13 cellular contexts compared by ENCODE assay signal in genomic region chr1:21381354-21381753, GRCh38.
"Had no signal": no experiment of that assay in that cellular context is flagged by ENCODE, and none has a peak within 500 bp of the region (broad histone marks: within the 10 kb centered on the region; RNA-seq: fewer than 3 reads in every experiment).

No MANE protein-coding gene starts in this region.

- H3K4me3 ChIP-seq: ascending aorta, breast epithelium, gastroesophageal sphincter, psoas muscle had no signal

- H3K36me3 ChIP-seq: ascending aorta, breast epithelium, gastroesophageal sphincter had no signal

- H3K4me1 ChIP-seq: ascending aorta, breast epithelium, gastroesophageal sphincter, psoas muscle had no signal

- H3K27ac ChIP-seq: ascending aorta, breast epithelium, epithelial cell of prostate, gastroesophageal sphincter, psoas muscle had no signal

- ATAC-seq: activated CD4-positive, CD25-positive, alpha-beta regulatory T cell treated with anti-CD3 and anti-CD28 coated beads, Interleukin-2, amount 50 U/mL, for 24 hours; effector memory CD8-positive, alpha-beta T cell; gastroesophageal sphincter; left lobe of liver; psoas muscle; sciatic nerve; stimulated activated naive CD8-positive, alpha-beta T cell treated with anti-CD3 and anti-CD28 coated beads, Interleukin-15, Interleukin-2, amounts not matched to agents 100 U/mL and 50 U/mL, for 24 hours had no signal

- H3K27me3 ChIP-seq: ascending aorta, breast epithelium had no signal

- H3K9me3 ChIP-seq: psoas muscle had no signal

- DNase-seq: activated CD4-positive, alpha-beta T cell treated with anti-CD3 and anti-CD28 coated beads, Interleukin-2, amount 50 U/mL, for 4 hours; activated naive CD4-positive, alpha-beta T cell treated with anti-CD3 and anti-CD28 coated beads, Interleukin-2, amount 10 ng/mL, durations not matched to agents 7 days and 5 days; activated T-cell treated with anti-CD3 and anti-CD28 coated beads, Interleukin-2, amount 50 U/mL, for 1 hour; effector memory CD8-positive, alpha-beta T cell; psoas muscle; stimulated activated naive CD8-positive, alpha-beta T cell treated with anti-CD3 and anti-CD28 coated beads, Interleukin-15, Interleukin-2, amounts not matched to agents 100 U/mL and 50 U/mL, for 24 hours had no signal
